1 cellular context compared by ENCODE assay signal in genomic region chr3:58627941-58628340, GRCh38.
TF ChIP-seq lines count a peak whose summit lies in the region.

No MANE protein-coding gene starts in this region.

TF ChIP-seq in IMR-90, 13 proteins besides CTCF, POLR2A, EP300 and RAD21:
- no peak for TF ChIP-seq NFE2L2 (IDR thresholded peaks at IDR 0.05; ENCODE audit: low read depth, low read length)
- TF ChIP-seq SMC3 (IDR thresholded peaks at IDR 0.05; ENCODE audit: low read depth, low read length) = no peak
- TF ChIP-seq, protein P1, sequence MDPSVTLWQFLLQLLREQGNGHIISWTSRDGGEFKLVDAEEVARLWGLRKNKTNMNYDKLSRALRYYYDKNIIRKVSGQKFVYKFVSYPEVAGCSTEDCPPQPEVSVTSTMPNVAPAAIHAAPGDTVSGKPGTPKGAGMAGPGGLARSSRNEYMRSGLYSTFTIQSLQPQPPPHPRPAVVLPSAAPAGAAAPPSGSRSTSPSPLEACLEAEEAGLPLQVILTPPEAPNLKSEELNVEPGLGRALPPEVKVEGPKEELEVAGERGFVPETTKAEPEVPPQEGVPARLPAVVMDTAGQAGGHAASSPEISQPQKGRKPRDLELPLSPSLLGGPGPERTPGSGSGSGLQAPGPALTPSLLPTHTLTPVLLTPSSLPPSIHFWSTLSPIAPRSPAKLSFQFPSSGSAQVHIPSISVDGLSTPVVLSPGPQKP (IDR thresholded peaks at IDR 0.05; ENCODE audit: borderline replicate concordance, low read depth, low read length) = no peak
